35 cellular contexts compared by ENCODE assay signal in genomic region chr16:31496670-31497069, GRCh38. TPM values are rescaled to one million over a fixed set of nuclear protein-coding genes. Genes with fewer than 3 reads are reported as not detected.
"Had no signal": no experiment of that assay in that cellular context is flagged by ENCODE, and none has a peak within 500 bp of the region (broad histone marks: within the 10 kb centered on the region; RNA-seq: fewer than 3 reads in every experiment).

No MANE protein-coding gene starts in this region.

- FAIRE-seq: colon had no signal

- DNase-seq: activated B cell treated with CpG ODN at 0.5 μM for 24 hours; activated CD4-positive, alpha-beta memory T cell treated with anti-CD3 and anti-CD28 coated beads for 36 hours; activated CD4-positive, alpha-beta T cell treated with anti-CD3 and anti-CD28 coated beads for 48 hours; activated CD8-positive, alpha-beta memory T cell treated with anti-CD3 and anti-CD28 coated beads, Interleukin-2, amount 10 ng/mL, durations not matched to agents 7 days and 5 days; activated CD8-positive, alpha-beta memory T cell treated with anti-CD3 and anti-CD28 coated beads, Interleukin-2, amount 50 U/mL, for 4 hours; activated CD8-positive, alpha-beta T cell treated with anti-CD3 and anti-CD28 coated beads, Interleukin-2, amount 10 ng/mL, durations not matched to agents 7 days and 5 days; activated effector memory CD4-positive, alpha-beta T cell treated with anti-CD3 and anti-CD28 coated beads, Interleukin-2, amount 50 U/mL, for 16 hours; activated naive CD4-positive, alpha-beta T cell treated with anti-CD3 and anti-CD28 coated beads, Interleukin-2, amount 10 ng/mL, durations not matched to agents 7 days and 5 days; activated naive CD8-positive, alpha-beta T cell treated with anti-CD3 and anti-CD28 coated beads, Interleukin-2, amount 10 ng/mL, durations not matched to agents 7 days and 5 days; activated T-cell treated with anti-CD3 and anti-CD28 coated beads, Interleukin-2, amount 50 U/mL, for 1 hour; activated T-cell treated with anti-CD3 and anti-CD28 coated beads, Interleukin-2, amount 50 U/mL, for 48 hours; central memory CD4-positive, alpha-beta T cell; cortex of kidney; dermis blood vessel endothelial cell; effector CD4-positive, alpha-beta T cell; effector memory CD8-positive, alpha-beta T cell; erythroblast; foreskin keratinocyte; gastrocnemius medialis; T-helper 1 cell; T-helper 17 cell; T1000; WERI-Rb-1 had no signal

- H3K4me1 ChIP-seq: ascending aorta, breast epithelium, esophagus muscularis mucosa, foreskin keratinocyte, gastrocnemius medialis had no signal

- H3K9me3 ChIP-seq: ascending aorta, breast epithelium, esophagus muscularis mucosa, gastrocnemius medialis had no signal

- H3K36me3 Mint-ChIP-seq: activated CD8-positive, alpha-beta memory T cell treated with anti-CD3 and anti-CD28 coated beads, Interleukin-2, amount 10 ng/mL, durations not matched to agents 7 days and 5 days; activated naive CD8-positive, alpha-beta T cell treated with anti-CD3 and anti-CD28 coated beads, Interleukin-2, amount 10 ng/mL, durations not matched to agents 7 days and 5 days had no signal

- H3K4me3 Mint-ChIP-seq: activated B cell treated with CpG ODN at 0.5 μM for 24 hours; activated CD4-positive, alpha-beta memory T cell treated with anti-CD3 and anti-CD28 coated beads for 36 hours; activated CD8-positive, alpha-beta memory T cell treated with anti-CD3 and anti-CD28 coated beads, Interleukin-2, amount 10 ng/mL, durations not matched to agents 7 days and 5 days; activated CD8-positive, alpha-beta T cell treated with anti-CD3 and anti-CD28 coated beads, Interleukin-2, amount 10 ng/mL, durations not matched to agents 7 days and 5 days; activated naive CD4-positive, alpha-beta T cell treated with anti-CD3 and anti-CD28 coated beads, Interleukin-2, amount 10 ng/mL, durations not matched to agents 7 days and 5 days; activated naive CD8-positive, alpha-beta T cell treated with anti-CD3 and anti-CD28 coated beads, Interleukin-2, amount 10 ng/mL, durations not matched to agents 7 days and 5 days; activated T-helper 1 cell treated with anti-CD3 and anti-CD28 coated beads, Interleukin-12 subunit alpha, Interleukin-12 subunit beta, Interleukin-2, Interleukin-4 antibody, amounts not matched to agents 30 ng/mL and 10 ng/mL and 1 ng/mL, durations not matched to agents 14 hours and 24 hours and 36 hours; brain; effector memory CD8-positive, alpha-beta T cell; T-helper 17 cell; T-helper 2 cell treated with Interferon-gamma antibody and Interleukin-4, amounts not matched to agents 5 μg/mL and 100 μg/mL, for 36 hours had no signal

- H3K9me3 Mint-ChIP-seq: activated B cell treated with CpG ODN at 0.5 μM for 24 hours; activated CD4-positive, alpha-beta memory T cell treated with anti-CD3 and anti-CD28 coated beads for 36 hours; activated naive CD4-positive, alpha-beta T cell treated with anti-CD3 and anti-CD28 coated beads, Interleukin-2, amount 10 ng/mL, durations not matched to agents 7 days and 5 days; activated naive CD4-positive, alpha-beta T cell treated with anti-CD3 and anti-CD28 coated beads, Interleukin-2, amount 50 U/mL, for 72 hours; activated naive CD8-positive, alpha-beta T cell treated with anti-CD3 and anti-CD28 coated beads, Interleukin-2, amount 10 ng/mL, durations not matched to agents 7 days and 5 days; activated T-helper 1 cell treated with anti-CD3 and anti-CD28 coated beads, Interleukin-12 subunit alpha, Interleukin-12 subunit beta, Interleukin-2, Interleukin-4 antibody, amounts not matched to agents 30 ng/mL and 10 ng/mL and 1 ng/mL, durations not matched to agents 14 hours and 24 hours and 36 hours; activated T-helper 2 cell treated with anti-CD3 and anti-CD28 coated beads, Interferon-gamma antibody, Interleukin-2, Interleukin-4, amounts not matched to agents 10 μg/mL and 5 μg/mL and 100 μg/mL, durations not matched to agents 14 hours and 24 hours and 36 hours; brain; effector memory CD8-positive, alpha-beta T cell; T-helper 2 cell treated with Interferon-gamma antibody and Interleukin-4, amounts not matched to agents 5 μg/mL and 100 μg/mL, for 36 hours had no signal

- H3K27ac ChIP-seq: ascending aorta, breast epithelium, cardiac muscle cell, esophagus muscularis mucosa, foreskin keratinocyte, gastrocnemius medialis, WERI-Rb-1 had no signal

- ATAC-seq: activated CD4-positive, CD25-positive, alpha-beta regulatory T cell treated with anti-CD3 and anti-CD28 coated beads, Interleukin-2, amount 50 U/mL, for 24 hours; activated CD8-positive, alpha-beta memory T cell treated with anti-CD3 and anti-CD28 coated beads, Interleukin-2, amount 10 ng/mL, durations not matched to agents 7 days and 5 days; activated CD8-positive, alpha-beta T cell treated with anti-CD3 and anti-CD28 coated beads, Interleukin-2, amount 10 ng/mL, durations not matched to agents 7 days and 5 days; activated naive CD4-positive, alpha-beta T cell treated with anti-CD3 and anti-CD28 coated beads, Interleukin-2, amount 50 U/mL, for 72 hours; effector memory CD8-positive, alpha-beta T cell; foreskin keratinocyte; gastrocnemius medialis; T-helper 17 cell had no signal

- H3K27ac Mint-ChIP-seq: activated B cell treated with CpG ODN at 0.5 μM for 24 hours; activated CD4-positive, alpha-beta memory T cell treated with anti-CD3 and anti-CD28 coated beads for 36 hours; activated CD8-positive, alpha-beta memory T cell treated with anti-CD3 and anti-CD28 coated beads, Interleukin-2, amount 10 ng/mL, durations not matched to agents 7 days and 5 days; activated CD8-positive, alpha-beta T cell treated with anti-CD3 and anti-CD28 coated beads, Interleukin-2, amount 10 ng/mL, durations not matched to agents 7 days and 5 days; activated naive CD4-positive, alpha-beta T cell treated with anti-CD3 and anti-CD28 coated beads, Interleukin-2, amount 10 ng/mL, durations not matched to agents 7 days and 5 days; activated naive CD8-positive, alpha-beta T cell treated with anti-CD3 and anti-CD28 coated beads, Interleukin-2, amount 10 ng/mL, durations not matched to agents 7 days and 5 days; activated T-helper 1 cell treated with anti-CD3 and anti-CD28 coated beads, Interleukin-12 subunit alpha, Interleukin-12 subunit beta, Interleukin-2, Interleukin-4 antibody, amounts not matched to agents 30 ng/mL and 10 ng/mL and 1 ng/mL, durations not matched to agents 14 hours and 24 hours and 36 hours; activated T-helper 2 cell treated with anti-CD3 and anti-CD28 coated beads, Interferon-gamma antibody, Interleukin-2, Interleukin-4, amounts not matched to agents 10 μg/mL and 5 μg/mL and 100 μg/mL, durations not matched to agents 14 hours and 24 hours and 36 hours; brain; T-helper 2 cell treated with Interferon-gamma antibody and Interleukin-4, amounts not matched to agents 5 μg/mL and 100 μg/mL, for 36 hours had no signal

- H3K4me1 Mint-ChIP-seq: activated B cell treated with CpG ODN at 0.5 μM for 24 hours; activated CD8-positive, alpha-beta memory T cell treated with anti-CD3 and anti-CD28 coated beads, Interleukin-2, amount 10 ng/mL, durations not matched to agents 7 days and 5 days; activated naive CD4-positive, alpha-beta T cell treated with anti-CD3 and anti-CD28 coated beads, Interleukin-2, amount 10 ng/mL, durations not matched to agents 7 days and 5 days; activated naive CD8-positive, alpha-beta T cell treated with anti-CD3 and anti-CD28 coated beads, Interleukin-2, amount 10 ng/mL, durations not matched to agents 7 days and 5 days; brain had no signal

- H3K27me3 Mint-ChIP-seq: activated B cell treated with CpG ODN at 0.5 μM for 24 hours; activated CD4-positive, alpha-beta memory T cell treated with anti-CD3 and anti-CD28 coated beads for 36 hours; activated CD8-positive, alpha-beta memory T cell treated with anti-CD3 and anti-CD28 coated beads, Interleukin-2, amount 10 ng/mL, durations not matched to agents 7 days and 5 days; activated naive CD4-positive, alpha-beta T cell treated with anti-CD3 and anti-CD28 coated beads, Interleukin-2, amount 10 ng/mL, durations not matched to agents 7 days and 5 days; activated naive CD8-positive, alpha-beta T cell treated with anti-CD3 and anti-CD28 coated beads, Interleukin-2, amount 10 ng/mL, durations not matched to agents 7 days and 5 days; effector memory CD8-positive, alpha-beta T cell; T-helper 17 cell had no signal

- H3K27me3 ChIP-seq: ascending aorta, breast epithelium, cardiac muscle cell, esophagus muscularis mucosa, foreskin keratinocyte, gastrocnemius medialis had no signal

- H3K4me3 ChIP-seq: ascending aorta, breast epithelium, cardiac muscle cell, esophagus muscularis mucosa, gastrocnemius medialis had no signal

RNA-seq across cellular contexts. Expression of gene SLC5A2, which starts 13.7 kb away (rescaled TPM):
- total RNA-seq: activated B cell treated with CpG ODN at 0.5 μM for 24 hours; activated CD8-positive, alpha-beta memory T cell treated with anti-CD3 and anti-CD28 coated beads for 36 hours; activated CD8-positive, alpha-beta memory T cell treated with anti-CD3 and anti-CD28 coated beads, Interleukin-2, amount 10 ng/mL, durations not matched to agents 7 days and 5 days; activated T-helper 1 cell treated with anti-CD3 and anti-CD28 coated beads, Interleukin-12 subunit alpha, Interleukin-12 subunit beta, Interleukin-2, Interleukin-4 antibody, amounts not matched to agents 30 ng/mL and 10 ng/mL and 1 ng/mL, durations not matched to agents 14 hours and 24 hours and 36 hours; activated T-helper 2 cell treated with anti-CD3 and anti-CD28 coated beads, Interferon-gamma antibody, Interleukin-2, Interleukin-4, amounts not matched to agents 10 μg/mL and 5 μg/mL and 100 μg/mL, durations not matched to agents 14 hours and 24 hours and 36 hours; dermis blood vessel endothelial cell; gastrocnemius medialis had no signal

RNA-seq across cellular contexts. Expression of gene AHSP, which starts 31.0 kb away (rescaled TPM):
- total RNA-seq: activated B cell treated with CpG ODN at 0.5 μM for 24 hours; activated CD4-positive, alpha-beta memory T cell treated with anti-CD3 and anti-CD28 coated beads for 36 hours; activated CD8-positive, alpha-beta memory T cell treated with anti-CD3 and anti-CD28 coated beads for 36 hours; activated CD8-positive, alpha-beta memory T cell treated with anti-CD3 and anti-CD28 coated beads, Interleukin-2, amount 10 ng/mL, durations not matched to agents 7 days and 5 days; activated CD8-positive, alpha-beta T cell treated with anti-CD3 and anti-CD28 coated beads, Interleukin-2, amount 10 ng/mL, durations not matched to agents 7 days and 5 days; activated naive CD4-positive, alpha-beta T cell treated with anti-CD3 and anti-CD28 coated beads, Interleukin-2, amount 50 U/mL, for 72 hours; activated naive CD8-positive, alpha-beta T cell treated with anti-CD3 and anti-CD28 coated beads, Interleukin-2, amount 10 ng/mL, durations not matched to agents 7 days and 5 days; activated T-helper 1 cell treated with anti-CD3 and anti-CD28 coated beads, Interleukin-12 subunit alpha, Interleukin-12 subunit beta, Interleukin-2, Interleukin-4 antibody, amounts not matched to agents 30 ng/mL and 10 ng/mL and 1 ng/mL, durations not matched to agents 14 hours and 24 hours and 36 hours; activated T-helper 2 cell treated with anti-CD3 and anti-CD28 coated beads, Interferon-gamma antibody, Interleukin-2, Interleukin-4, amounts not matched to agents 10 μg/mL and 5 μg/mL and 100 μg/mL, durations not matched to agents 14 hours and 24 hours and 36 hours; ascending aorta; breast epithelium; cardiac muscle cell; dermis blood vessel endothelial cell; foreskin keratinocyte; gastrocnemius medialis; T-helper 17 cell had no signal
- polyA plus RNA-seq: cardiac muscle cell, foreskin keratinocyte had no signal
